22 cellular contexts compared by ENCODE assay signal in genomic region chrX:2592279-2592678, GRCh38.
A peak's percentile ranks its signal among the peaks of the same experiment; 100 is the strongest.
DNase-seq lines count a peak whose midpoint lies in the region; ATAC-seq and TF ChIP-seq lines count a peak whose summit lies in the region.
"Had no signal": no experiment of that assay in that cellular context is flagged by ENCODE, and none has a peak within 500 bp of the region (broad histone marks: within the 10 kb centered on the region; RNA-seq: fewer than 3 reads in every experiment).

No MANE protein-coding gene starts in this region.

- H3K36me3 ChIP-seq in PC-3 (ENCODE audit: low read depth, low read length) = no peaks in the 10 kb centered on the region
- H3K36me3 ChIP-seq: BE2C had no signal

- peaks cover 14% of the 10 kb centered on the region for H3K4me1 Mint-ChIP-seq in activated CD4-positive, alpha-beta memory T cell treated with anti-CD3 and anti-CD28 coated beads, Interleukin-2, amount 10 ng/mL, durations not matched to agents 7 days and 5 days
- peaks cover 2% of the 10 kb centered on the region for H3K4me1 Mint-ChIP-seq in activated CD4-positive, alpha-beta memory T cell treated with anti-CD3 and anti-CD28 coated beads for 36 hours (ENCODE audit: low read depth)
- H3K4me1 Mint-ChIP-seq in stimulated activated naive CD8-positive, alpha-beta T cell treated with anti-CD3 and anti-CD28 coated beads, Interleukin-15, amount 100 ng/mL, for 72 hours = peaks cover 12% of the 10 kb centered on the region

- H2AFZ ChIP-seq in PC-3 (ENCODE audit: low read length) = no peak overlapping the region

- H3K4me3 Mint-ChIP-seq in activated CD4-positive, alpha-beta memory T cell treated with anti-CD3 and anti-CD28 coated beads, Interleukin-2, amount 10 ng/mL, durations not matched to agents 7 days and 5 days = no peak overlapping the region
- H3K4me3 Mint-ChIP-seq in activated CD4-positive, alpha-beta memory T cell treated with anti-CD3 and anti-CD28 coated beads for 36 hours = no peak overlapping the region
- H3K4me3 Mint-ChIP-seq in stimulated activated naive CD8-positive, alpha-beta T cell treated with anti-CD3 and anti-CD28 coated beads, Interleukin-15, amount 100 ng/mL, for 72 hours = no peak overlapping the region
- H3K4me3 Mint-ChIP-seq: CD8-positive, alpha-beta memory T cell had no signal

- H3K4me3 ChIP-seq in PC-3 (ENCODE audit: low read length) (no peak overlapping the region), epithelial cell of esophagus (ENCODE audit: low read length) (no peak overlapping the region)
- H3K4me3 ChIP-seq: SK-N-MC had no signal

- peaks cover 4% of the 10 kb centered on the region for H3K27me3 Mint-ChIP-seq in activated CD4-positive, alpha-beta memory T cell treated with anti-CD3 and anti-CD28 coated beads, Interleukin-2, amount 10 ng/mL, durations not matched to agents 7 days and 5 days
- H3K27me3 Mint-ChIP-seq in activated CD4-positive, alpha-beta memory T cell treated with anti-CD3 and anti-CD28 coated beads for 36 hours = no peaks in the 10 kb centered on the region
- no peaks in the 10 kb centered on the region for H3K27me3 Mint-ChIP-seq in stimulated activated naive CD8-positive, alpha-beta T cell treated with anti-CD3 and anti-CD28 coated beads, Interleukin-15, amount 100 ng/mL, for 72 hours
- H3K27me3 Mint-ChIP-seq: CD8-positive, alpha-beta memory T cell had no signal

- no peak overlapping the region for H3K27ac ChIP-seq in PC-3 (ENCODE audit: low read length)
- H3K27ac ChIP-seq: 22Rv1, SK-N-MC had no signal

- TF ChIP-seq CTCF in PC-3 (conservative IDR thresholded peaks at IDR 0.05; ENCODE audit: low read depth, low read length) (no peak), epithelial cell of esophagus (IDR thresholded peaks at IDR 0.05; ENCODE audit: insufficient read depth, low read depth, low read length, missing control alignments) (no peak)

- no peak overlapping the region for H3K9ac ChIP-seq in PC-3 (ENCODE audit: low read length)

- no peaks in the 10 kb centered on the region for H3F3A ChIP-seq in PC-3 (ENCODE audit: low read length, unreplicated experiment)

- H3K9me3 Mint-ChIP-seq in activated CD4-positive, alpha-beta memory T cell treated with anti-CD3 and anti-CD28 coated beads, Interleukin-2, amount 10 ng/mL, durations not matched to agents 7 days and 5 days = no peaks in the 10 kb centered on the region
- no peaks in the 10 kb centered on the region for H3K9me3 Mint-ChIP-seq in activated CD4-positive, alpha-beta memory T cell treated with anti-CD3 and anti-CD28 coated beads for 36 hours
- H3K9me3 Mint-ChIP-seq in stimulated activated naive CD8-positive, alpha-beta T cell treated with anti-CD3 and anti-CD28 coated beads, Interleukin-15, amount 100 ng/mL, for 72 hours = no peaks in the 10 kb centered on the region
- H3K9me3 Mint-ChIP-seq: CD8-positive, alpha-beta memory T cell had no signal

- no peaks in the 10 kb centered on the region for H3K27me3 ChIP-seq in PC-3 (ENCODE audit: low read length)
- H3K27me3 ChIP-seq: BE2C had no signal

- H3K79me2 ChIP-seq in PC-3 (ENCODE audit: low read length) = no peaks in the 10 kb centered on the region

- peak; percentile 20; the same call in 1 of the 2 replicates for ATAC-seq in PC-3
- no peak for ATAC-seq in stimulated activated naive CD8-positive, alpha-beta T cell treated with anti-CD3 and anti-CD28 coated beads, Interleukin-15, amount 100 ng/mL, for 72 hours
- no peak for ATAC-seq in HG03097 (IDR thresholded peaks at IDR 0.05; ENCODE audit: low FRiP score, unreplicated experiment)

- H3K9me3 ChIP-seq in PC-3 (ENCODE audit: low read length) = no peaks in the 10 kb centered on the region
- H3K9me3 ChIP-seq: BE2C had no signal

- POLR2A ChIA-PET in activated CD4-positive, alpha-beta memory T cell treated with anti-CD3 and anti-CD28 coated beads, Interleukin-2, amount 10 ng/mL, durations not matched to agents 7 days and 5 days (lab: Charles Lee) = no interaction called here
- POLR2A ChIA-PET in activated CD4-positive, alpha-beta memory T cell treated with anti-CD3 and anti-CD28 coated beads for 36 hours (lab: Charles Lee) = no interaction called here
- POLR2A ChIA-PET in PC-3 (lab: Charles Lee; ENCODE audit: unreplicated experiment) = no interaction called here

- CTCF ChIA-PET in activated CD4-positive, alpha-beta memory T cell treated with anti-CD3 and anti-CD28 coated beads, Interleukin-2, amount 10 ng/mL, durations not matched to agents 7 days and 5 days (lab: Charles Lee) = no interaction called here
- CTCF ChIA-PET in activated CD4-positive, alpha-beta memory T cell treated with anti-CD3 and anti-CD28 coated beads for 36 hours (lab: Charles Lee) = no interaction called here
- CTCF ChIA-PET in PC-3 (lab: Charles Lee) = no interaction called here

- H3K4me1 ChIP-seq in PC-3 (ENCODE audit: insufficient read depth, low read length) = peaks cover 13% of the 10 kb centered on the region; the same call in 1 of the 2 replicates
- H3K4me1 ChIP-seq: BE2C had no signal

- peak overlapping the region; percentile 33 for H3K27ac Mint-ChIP-seq in activated CD4-positive, alpha-beta memory T cell treated with anti-CD3 and anti-CD28 coated beads, Interleukin-2, amount 10 ng/mL, durations not matched to agents 7 days and 5 days
- H3K27ac Mint-ChIP-seq in activated CD4-positive, alpha-beta memory T cell treated with anti-CD3 and anti-CD28 coated beads for 36 hours = no peak overlapping the region
- no peak overlapping the region for H3K27ac Mint-ChIP-seq in stimulated activated naive CD8-positive, alpha-beta T cell treated with anti-CD3 and anti-CD28 coated beads, Interleukin-15, amount 100 ng/mL, for 72 hours

- H3K4me2 ChIP-seq in PC-3 (ENCODE audit: low read length) = no peak overlapping the region

- no peak for DNase-seq in activated CD4-positive, alpha-beta memory T cell treated with anti-CD3 and anti-CD28 coated beads, Interleukin-2, amount 10 ng/mL, durations not matched to agents 7 days and 5 days
- DNase-seq in activated CD4-positive, alpha-beta memory T cell treated with anti-CD3 and anti-CD28 coated beads for 36 hours = no peak
- DNase-seq in PC-3 (peak; percentile 51), epithelial cell of esophagus (ENCODE audit: low read depth) (peak; percentile 55), UCSD-AML1 (lab: John Stamatoyannopoulos, UW; ENCODE audit: unreplicated experiment) (no peak), NCI-H187 treated with DMSO at 0.1 percent for 48 hours (lab: John Stamatoyannopoulos, UW) (no peak)
- no peak for DNase-seq in stimulated activated naive CD8-positive, alpha-beta T cell treated with anti-CD3 and anti-CD28 coated beads, Interleukin-15, amount 100 ng/mL, for 72 hours
- DNase-seq: BE2C; CD8-positive, alpha-beta memory T cell; DMS 273 treated with DMSO at 0.1 percent for 48 hours; IMR-90; Kasumi-1; MM.1S; NCI-H1092 treated with DMSO at 0.1 percent for 48 hours; NCI-H1694; NCI-H2107; NCI-H2227 treated with DMSO at 0.1 percent for 48 hours; NCI-H524; Right ventricle myocardium superior had no signal

- H4K20me1 ChIP-seq in PC-3 (ENCODE audit: low read length) = no peaks in the 10 kb centered on the region

- peaks cover 2% of the 10 kb centered on the region for H3K36me3 Mint-ChIP-seq in activated CD4-positive, alpha-beta memory T cell treated with anti-CD3 and anti-CD28 coated beads, Interleukin-2, amount 10 ng/mL, durations not matched to agents 7 days and 5 days (ENCODE audit: low read depth)
- H3K36me3 Mint-ChIP-seq in activated CD4-positive, alpha-beta memory T cell treated with anti-CD3 and anti-CD28 coated beads for 36 hours = peaks cover under 1% of the 10 kb centered on the region

- no TSS peak for BruUV-seq in PC-3 (replicated peaks; lab: Mats Ljungman, UMichigan)

- no peaks in the 10 kb centered on the region for H3K9me2 ChIP-seq in PC-3 (replicated peaks; ENCODE audit: low read length)

- intact Hi-C loops in activated CD4-positive, alpha-beta memory T cell treated with anti-CD3 and anti-CD28 coated beads for 36 hours (cut with micrococcal nuclease) = no loop called here
- intact Hi-C loops in PC-3 (cut with micrococcal nuclease) = loop anchor here (5.0 kb wide), 1 partner anchor 1140 kb away; the partner anchor contains the start of gene ASMTL

Comparison
In these comparisons a context has a peak if more than half of its experiments do, and no peak if none do; other contexts are left out.
1. DNase-seq: peak in PC-3 (single experiment) and epithelial cell of esophagus (single experiment); none in activated CD4-positive, alpha-beta memory T cell treated with anti-CD3 and anti-CD28 coated beads, Interleukin-2, amount 10 ng/mL, durations not matched to agents 7 days and 5 days (single experiment), activated CD4-positive, alpha-beta memory T cell treated with anti-CD3 and anti-CD28 coated beads for 36 hours (single experiment), stimulated activated naive CD8-positive, alpha-beta T cell treated with anti-CD3 and anti-CD28 coated beads, Interleukin-15, amount 100 ng/mL, for 72 hours (0 of 2), UCSD-AML1 (single experiment) and NCI-H187 treated with DMSO at 0.1 percent for 48 hours (single experiment).